Comparison of ENCODE assay signal across 9 cellular contexts in genomic region chr2:232927793-232928563, GRCh38. TPM values are rescaled to one million over a fixed set of nuclear protein-coding genes. Genes with fewer than 3 reads are reported as not detected.
DNase-seq lines count a peak whose midpoint lies in the region; ATAC-seq, FAIRE-seq and TF ChIP-seq lines count a peak whose summit lies in the region.
"Had no signal": no experiment of that assay in that cellular context is flagged by ENCODE, and none has a peak within 500 bp of the region (broad histone marks: within the 10 kb centered on the region; RNA-seq: fewer than 3 reads in every experiment).

No MANE protein-coding gene starts in this region.

- no peaks in the 10 kb centered on the region for H3K36me3 Mint-ChIP-seq in natural killer cell

- no peaks in the 10 kb centered on the region for H3K36me3 ChIP-seq in colonic mucosa

- peak overlapping the region; percentile 39 for H3K4me3 ChIP-seq in colonic mucosa

- no peak overlapping the region for H3K9ac ChIP-seq in colonic mucosa (ENCODE audit: low read depth in 2 of 2, low read length in 2 of 2)

- H3K27ac Mint-ChIP-seq in natural killer cell, result no peak overlapping the region

- peak in 2 of 3 donors; percentile 29 to 49 for ATAC-seq in natural killer cell
- no peak for ATAC-seq in HG03135 (IDR thresholded peaks at IDR 0.05; ENCODE audit: unreplicated experiment)
- ATAC-seq in HG02840 (IDR thresholded peaks at IDR 0.05; ENCODE audit: low FRiP score, unreplicated experiment), result no peak

- no peak overlapping the region for H3K27ac ChIP-seq in colonic mucosa

- H3K9me3 ChIP-seq in colonic mucosa, result no peaks in the 10 kb centered on the region

- H3K27me3 ChIP-seq in colonic mucosa, result peaks cover 22% of the 10 kb centered on the region

- DNase-seq in AG08396 (ENCODE audit: low spot score), result peak; percentile 38
- peak; percentile 30 for DNase-seq in HTR-8/SVneo (ENCODE audit: insufficient read length, low spot score)
- DNase-seq in colonic mucosa, result no peak
- no peak for DNase-seq in natural killer cell
- DNase-seq in SKM-1 (lab: John Stamatoyannopoulos, UW; ENCODE audit: unreplicated experiment), result no peak
- no peak for DNase-seq in hepatic stellate cell (ENCODE audit: low spot score)

- intact Hi-C loops in colonic mucosa (cut with DNase I) (no loop called here), natural killer cell (cut with micrococcal nuclease) (no loop called here)

- peaks cover 3% of the 10 kb centered on the region for H3K4me1 ChIP-seq in colonic mucosa

- peaks cover 0 to 9% of the 10 kb centered on the region in 2 donors for H3K4me1 Mint-ChIP-seq in natural killer cell

- TF ChIP-seq CTCF in colonic mucosa (IDR thresholded peaks at IDR 0.05) (no peak), natural killer cell (IDR thresholded peaks at IDR 0.05) (no peak)

- FAIRE-seq in HTR-8/SVneo (lab: Jason Lieb, UNC), result no peak
- FAIRE-seq: colon had no signal

- H3K4me3 Mint-ChIP-seq in natural killer cell, result peak overlapping the region; percentile 64

- H3K9me3 Mint-ChIP-seq in natural killer cell, result no peaks in the 10 kb centered on the region

- peaks cover 40 to 43% of the 10 kb centered on the region in 2 donors for H3K27me3 Mint-ChIP-seq in natural killer cell (ENCODE audit: low read depth in 2 of 2)

RNA-seq across cellular contexts. Expression of gene SNORC, which starts 57.9 kb away (rescaled TPM):
- total RNA-seq in colonic mucosa (10 to 100 TPM; 39.6 to 67.5 TPM), natural killer cell (1 to 10 TPM in 1 of 3 donors, under 1 TPM in 2; 0.47 to 1.0 (median 0.98) TPM)

Comparison
In these comparisons a context has a peak if more than half of its experiments do, and no peak if none do; other contexts are left out.
1. DNase-seq: peak in AG08396 (single experiment) and HTR-8/SVneo (single experiment); none in colonic mucosa (single experiment), natural killer cell (single experiment), SKM-1 (single experiment) and hepatic stellate cell (single experiment).
2. ATAC-seq: peak in natural killer cell (2 of 3); none in HG03135 (single experiment) and HG02840 (single experiment).
3. RNA of gene SNORC, which starts 57.9 kb away (total RNA-seq): 39.6 to 67.5 TPM in colonic mucosa; 0.47 to 1.0 TPM in natural killer cell; every median in the first group is over 10 times any median in the second.